In genomic region chr11:333616-334263, GRCh38 we compare ENCODE assay signal across 9 cellular contexts. TPM values are rescaled to one million over a fixed set of nuclear protein-coding genes. Genes with fewer than 3 reads are reported as not detected.
DNase-seq lines count a peak whose midpoint lies in the region; ATAC-seq, FAIRE-seq and TF ChIP-seq lines count a peak whose summit lies in the region.
"Not testable (repeated sequence)": the region's sequence is repeated elsewhere in the genome, so short reads cannot be mapped to it uniquely, and the experiment has no call there.
"Had no signal": no experiment of that assay in that cellular context is flagged by ENCODE, and none has a peak within 500 bp of the region (broad histone marks: within the 10 kb centered on the region; RNA-seq: fewer than 3 reads in every experiment).

No MANE protein-coding gene starts in this region.

- not testable (repeated sequence) for H3K79me2 ChIP-seq in GM23248 (ENCODE audit: insufficient read depth); OCI-LY7 (ENCODE audit: insufficient read depth, low read depth, low read length); HepG2 (ENCODE audit: insufficient read depth, low read length); neural progenitor cell (ENCODE audit: low read depth)

- DNase-seq in GM23248; OCI-LY7 (ENCODE audit: low spot score); right atrium auricular region (ENCODE audit: low spot score); HepG2 (ENCODE audit: low spot score); neural progenitor cell (ENCODE audit: low spot score): not testable (repeated sequence)
- DNase-seq in chondrocyte (ENCODE audit: low spot score), result peak; percentile 21

- H3F3A ChIP-seq in GM23248 (ENCODE audit: insufficient read depth), result not testable (repeated sequence)
- peaks cover 33% of the 10 kb centered on the region for H3F3A ChIP-seq in neural progenitor cell (ENCODE audit: low read depth)

- in situ Hi-C loops in GM23248 (cut with MboI); HepG2 (cut with HindIII; ENCODE audit: extremely low pct_ligation_motif_present, low pct_unique_long_range_greater_than_20kb): not testable (repeated sequence)

- H3K36me3 ChIP-seq in GM23248 (ENCODE audit: low read depth); OCI-LY7 (ENCODE audit: insufficient read depth, low read length); right atrium auricular region; HepG2 (replicated peaks in 1 of 2; ENCODE audit: control insufficient read depth in 1 of 2, insufficient read depth in 2 of 2, low read length in 2 of 2); neural progenitor cell; rectal smooth muscle tissue (ENCODE audit: control insufficient read depth, insufficient read depth, low read length): not testable (repeated sequence)

- H2AFZ ChIP-seq in GM23248 (peak overlapping the region; percentile 66), HepG2 (ENCODE audit: low read length) (peak overlapping the region; percentile 78), neural progenitor cell (replicated peaks) (peak overlapping the region; percentile 75)
- not testable (repeated sequence) for H2AFZ ChIP-seq in OCI-LY7 (ENCODE audit: low read length)

- H3K27me3 Mint-ChIP-seq in chondrocyte (ENCODE audit: low read depth), result not testable (repeated sequence)
- H3K27me3 Mint-ChIP-seq in neural progenitor cell (ENCODE audit: insufficient read depth, low read depth), result peaks cover 11% of the 10 kb centered on the region

- not testable (repeated sequence) for H4K20me1 ChIP-seq in GM23248 (ENCODE audit: insufficient read depth); OCI-LY7 (ENCODE audit: insufficient read depth, low read length); HepG2 (ENCODE audit: insufficient read depth, low read length); neural progenitor cell (ENCODE audit: low read depth)

- H3K36me3 Mint-ChIP-seq in chondrocyte (ENCODE audit: low read depth); neural progenitor cell: not testable (repeated sequence)

- POLR2A ChIA-PET in OCI-LY7 (lab: Charles Lee), result not testable (repeated sequence)
- POLR2A ChIA-PET in HepG2 (lab: Yijun Ruan, JAX), result interaction anchor here (1.0 to 1.2 kb wide), 3 partner anchors 15 to 22 kb away, joined by 3 to 4 read pairs (median 3); no protein-coding TSS in a partner anchor

- not testable (repeated sequence) for FAIRE-seq in HepG2 (lab: Jason Lieb, UNC)

- not testable (repeated sequence) for H3K9ac ChIP-seq in GM23248; HepG2 (ENCODE audit: insufficient read depth, low read depth, low read length); neural progenitor cell; rectal smooth muscle tissue (ENCODE audit: low read length)

- H3K9me2 ChIP-seq in GM23248 (ENCODE audit: insufficient read depth); OCI-LY7 (ENCODE audit: insufficient read depth, low read length): not testable (repeated sequence)

- H3K4me1 Mint-ChIP-seq in chondrocyte (ENCODE audit: low read depth), result peaks cover 22% of the 10 kb centered on the region
- peaks cover 57% of the 10 kb centered on the region for H3K4me1 Mint-ChIP-seq in neural progenitor cell

- intact Hi-C loops in OCI-LY7 (cut with micrococcal nuclease; ENCODE audit: unreplicated experiment); HepG2 (cut with micrococcal nuclease; ENCODE audit: unreplicated experiment): not testable (repeated sequence)

- H3K4me3 Mint-ChIP-seq in chondrocyte (ENCODE audit: unreplicated experiment), result not testable (repeated sequence)
- H3K4me3 Mint-ChIP-seq in neural progenitor cell, result peak overlapping the region; percentile 82

- not testable (repeated sequence) for H3K4me2 ChIP-seq in GM23248 (ENCODE audit: unreplicated experiment); OCI-LY7 (ENCODE audit: low read length); HepG2 (ENCODE audit: low read depth, low read length)
- H3K4me2 ChIP-seq in neural progenitor cell, result peak overlapping the region; percentile 74

- not testable (repeated sequence) for TF ChIP-seq POLR2A in HepG2 (IDR thresholded peaks at IDR 0.05; ENCODE audit: insufficient read depth in 1 of 2, low read depth in 2 of 2, low read length in 2 of 2)

- not testable (repeated sequence) for TF ChIP-seq RAD21 in HepG2 (CRISPR knock-in tag; IDR thresholded peaks at IDR 0.05)

- not testable (repeated sequence) for H3K9me3 ChIP-seq in GM23248 (ENCODE audit: low read depth); right atrium auricular region; HepG2 (ENCODE audit: low read length); neural progenitor cell (ENCODE audit: low read depth)
- H3K9me3 ChIP-seq in OCI-LY7 (ENCODE audit: low read length), result peaks cover 14% of the 10 kb centered on the region

- 78 to 82% methylated on average over 14 to 17 of the region's 17 CpGs for WGBS in GM23248 (ENCODE audit: low coverage in 1 of 2, low lambda C conversion rate in 2 of 2, missing lambda C conversion rate in 2 of 2), 2 experiments
- 76% methylated on average over 16 of the region's 17 CpGs for WGBS in HepG2 (ENCODE audit: low lambda C conversion rate)

- TF ChIP-seq EP300 in HepG2 (IDR thresholded peaks at IDR 0.05; ENCODE audit: low read depth in 2 of 2, low read length in 2 of 2); HepG2 (CRISPR knock-in tag; IDR thresholded peaks at IDR 0.05; ENCODE audit: borderline replicate concordance): not testable (repeated sequence)

- H3K4me3 ChIP-seq in GM23248; OCI-LY7 (ENCODE audit: low read depth, low read length, poor library complexity, severe bottlenecking); right atrium auricular region; HepG2 (replicated peaks in 1 of 3; ENCODE audit: insufficient read depth in 1 of 3, low read depth in 2 of 3, low read length in 3 of 3); rectal smooth muscle tissue (ENCODE audit: low read length): not testable (repeated sequence)
- peak overlapping the region; percentile 32 for H3K4me3 ChIP-seq in neural progenitor cell

- H3K27me3 ChIP-seq in GM23248 (replicated peaks; ENCODE audit: insufficient read depth); right atrium auricular region; neural progenitor cell; rectal smooth muscle tissue (ENCODE audit: control insufficient read depth, insufficient read depth, low read length): not testable (repeated sequence)
- peaks cover 0 to 13% of the 10 kb centered on the region in 2 experiments; a peak in 3 of 5 replicates for H3K27me3 ChIP-seq in HepG2 (ENCODE audit: control insufficient read depth in 1 of 2, insufficient read depth in 2 of 2, low read length in 2 of 2)

- not testable (repeated sequence) for TF ChIP-seq CTCF in OCI-LY7 (conservative IDR thresholded peaks at IDR 0.05; ENCODE audit: low read length); chondrocyte (IDR thresholded peaks at IDR 0.05); right atrium auricular region (IDR thresholded peaks at IDR 0.05); HepG2 (CRISPR knock-in tag; IDR thresholded peaks at IDR 0.05); neural progenitor cell (IDR thresholded peaks at IDR 0.05)

- not testable (repeated sequence) for BruUV-seq in OCI-LY7 (replicated peaks; lab: Mats Ljungman, UMichigan); HepG2 (replicated peaks; lab: Mats Ljungman, UMichigan)

- H3K27ac Mint-ChIP-seq in chondrocyte (ENCODE audit: unreplicated experiment), result not testable (repeated sequence)
- peak overlapping the region; percentile 97 for H3K27ac Mint-ChIP-seq in neural progenitor cell

- H3K4me1 ChIP-seq in GM23248 (ENCODE audit: insufficient read depth); rectal smooth muscle tissue (ENCODE audit: control insufficient read depth, insufficient read depth, low read length): not testable (repeated sequence)
- H3K4me1 ChIP-seq in OCI-LY7 (ENCODE audit: insufficient read depth, low read length, poor library complexity, severe bottlenecking) (peaks cover 78% of the 10 kb centered on the region), right atrium auricular region (peaks cover 0 to 27% of the 10 kb centered on the region in 2 donors), HepG2 (ENCODE audit: insufficient read depth, low read length) (peaks cover 41% of the 10 kb centered on the region), neural progenitor cell (peaks cover 37% of the 10 kb centered on the region)

- not testable (repeated sequence) for H3K9me3 Mint-ChIP-seq in chondrocyte (ENCODE audit: low read depth)
- peaks cover 25% of the 10 kb centered on the region for H3K9me3 Mint-ChIP-seq in neural progenitor cell

- ATAC-seq in HepG2, result not testable (repeated sequence)

- not testable (repeated sequence) for H3K27ac ChIP-seq in GM23248; HepG2 (ENCODE audit: extremely low read length, insufficient read depth, low read length)
- H3K27ac ChIP-seq in OCI-LY7 (ENCODE audit: low read depth, low read length, poor library complexity, severe bottlenecking) (peak overlapping the region; percentile 91), right atrium auricular region (peak overlapping the region; percentile 71 to 80), neural progenitor cell (peak overlapping the region; percentile 71), rectal smooth muscle tissue (ENCODE audit: low read depth, low read length) (peak overlapping the region; percentile 24)

- CTCF ChIA-PET in OCI-LY7 (lab: Charles Lee; ENCODE audit: unreplicated experiment); HepG2 (lab: Yijun Ruan, JAX; ENCODE audit: low intra/inter-chr PET ratio, low total read pairs): not testable (repeated sequence)

RNA-seq across cellular contexts. Expression of gene IFITM3, which starts 13.1 kb away (rescaled TPM):
- 62.5 and 158 TPM in 2 replicates for total RNA-seq in GM23248 (2014; rRNA removed; shearing (Covaris generic))
- polyA plus RNA-seq in GM23248 (2016; fragmentation: Nextera tagmentation; extraction: Ambion mirVana) (1,892 and 1,917 TPM in 2 replicates), HepG2 (2011; rRNA removed) (163 and 182 TPM in 2 replicates)
- 0.95 and 1.5 TPM in 2 replicates for total RNA-seq in OCI-LY7 (2014; rRNA removed; shearing (Covaris generic))
- total RNA-seq in OCI-LY7 (2022) (1.5 and 2.2 TPM in 2 replicates), chondrocyte (377 to 394 TPM (median 392 TPM) in 3 replicates), right atrium auricular region (100 to 1,000 TPM; 156 to 372 TPM), HepG2 (2016; rRNA removed; fragmentation: Illumina TruSeq; extraction: Trizol) (30.0 and 52.6 TPM in 2 replicates), neural progenitor cell (ENCODE audit: low replicate concordance) (19.8 and 61.7 TPM in 2 replicates)
- total RNA-seq in HepG2 (2016; cell fraction: cytosol; rRNA removed; fragmentation: Illumina TruSeq; extraction: Trizol; ENCODE audit: low read depth), result 16.1 and 19.2 TPM in 2 replicates
- 27.9 and 45.1 TPM in 2 replicates for total RNA-seq in HepG2 (2016; cell fraction: insoluble cytoplasmic fraction; rRNA removed; fragmentation: Illumina TruSeq; extraction: Trizol)
- total RNA-seq in HepG2 (2016; cell fraction: membrane; rRNA removed; fragmentation: Illumina TruSeq; extraction: Trizol), result 15.2 and 16.4 TPM in 2 replicates
- 36.7 and 42.1 TPM in 2 replicates for total RNA-seq in HepG2 (2016; cell fraction: nucleus; rRNA removed; fragmentation: Illumina TruSeq; extraction: Trizol)
- polyA plus RNA-seq in HepG2 (2011; cell fraction: cytosol; rRNA removed), result 316 and 459 TPM in 2 replicates
- polyA plus RNA-seq in HepG2 (2011; cell fraction: nucleus; rRNA removed), result 94.3 and 120 TPM in 2 replicates
- polyA plus RNA-seq in HepG2 (2012), result 183 and 441 TPM in 2 replicates
- polyA plus RNA-seq in HepG2 (2016; cell fraction: cytosol; fragmentation: Illumina TruSeq; extraction: Trizol; ENCODE audit: low read depth), result 87.8 and 96.5 TPM in 2 replicates
- 109 and 136 TPM in 2 replicates for polyA plus RNA-seq in HepG2 (2016; cell fraction: insoluble cytoplasmic fraction; fragmentation: Illumina TruSeq; extraction: Trizol; ENCODE audit: low read depth)
- polyA plus RNA-seq in HepG2 (2016; cell fraction: membrane; fragmentation: Illumina TruSeq; extraction: Trizol; ENCODE audit: low read depth), result 64.1 and 65.9 TPM in 2 replicates
- polyA plus RNA-seq in HepG2 (2016; cell fraction: nucleus; fragmentation: Illumina TruSeq; extraction: Trizol; ENCODE audit: insufficient read depth, low read depth), result 219 and 229 TPM in 2 replicates
- 405 and 668 TPM in 2 replicates for polyA minus RNA-seq in HepG2 (2011; rRNA and poly(A)+ RNA removed; ENCODE audit: low replicate concordance)
- 180 and 184 TPM in 2 replicates for polyA minus RNA-seq in HepG2 (2011; cell fraction: cytosol; rRNA and poly(A)+ RNA removed)
- polyA minus RNA-seq in HepG2 (2011; cell fraction: nucleus; rRNA and poly(A)+ RNA removed), result 31.3 and 46.7 TPM in 2 replicates

RNA-seq across cellular contexts. Expression of gene IFITM1, which starts 19.9 kb away (rescaled TPM):
- 72.7 and 77.3 TPM in 2 replicates for total RNA-seq in GM23248 (2014; rRNA removed; shearing (Covaris generic))
- polyA plus RNA-seq in GM23248 (2016; fragmentation: Nextera tagmentation; extraction: Ambion mirVana) (180 and 187 TPM in 2 replicates), HepG2 (2011; rRNA removed) (11.1 and 18.7 TPM in 2 replicates)
- total RNA-seq in OCI-LY7 (2014; rRNA removed; shearing (Covaris generic)), result 30.3 and 36.4 TPM in 2 replicates
- total RNA-seq in OCI-LY7 (2022) (72.4 TPM in 2 replicates), chondrocyte (1.0 to 3.3 TPM (median 1.6 TPM) in 3 replicates), right atrium auricular region (100 to 1,000 TPM in 1 of 2 donors, 10 to 100 TPM in 1; 82.3 to 241 TPM), HepG2 (2016; rRNA removed; fragmentation: Illumina TruSeq; extraction: Trizol) (0.38 TPM in 1 of 2 replicates, not detected in the other), neural progenitor cell (ENCODE audit: low replicate concordance) (13.3 and 48.6 TPM in 2 replicates)
- total RNA-seq in HepG2 (2016; cell fraction: cytosol; rRNA removed; fragmentation: Illumina TruSeq; extraction: Trizol; ENCODE audit: low read depth), result not detected in 2 replicates
- total RNA-seq in HepG2 (2016; cell fraction: insoluble cytoplasmic fraction; rRNA removed; fragmentation: Illumina TruSeq; extraction: Trizol), result 0.24 TPM in 1 of 2 replicates, not detected in the other
- 0.34 TPM in 1 of 2 replicates, not detected in the other for total RNA-seq in HepG2 (2016; cell fraction: membrane; rRNA removed; fragmentation: Illumina TruSeq; extraction: Trizol)
- not detected in 2 replicates for total RNA-seq in HepG2 (2016; cell fraction: nucleus; rRNA removed; fragmentation: Illumina TruSeq; extraction: Trizol)
- polyA plus RNA-seq in HepG2 (2011; cell fraction: cytosol; rRNA removed), result 15.6 and 17.2 TPM in 2 replicates
- polyA plus RNA-seq in HepG2 (2011; cell fraction: nucleus; rRNA removed), result 4.5 and 6.7 TPM in 2 replicates
- 5.0 and 18.1 TPM in 2 replicates for polyA plus RNA-seq in HepG2 (2012)
- polyA plus RNA-seq in HepG2 (2016; cell fraction: cytosol; fragmentation: Illumina TruSeq; extraction: Trizol; ENCODE audit: low read depth), result 0.40 and 0.62 TPM in 2 replicates
- not detected in 2 replicates for polyA plus RNA-seq in HepG2 (2016; cell fraction: insoluble cytoplasmic fraction; fragmentation: Illumina TruSeq; extraction: Trizol; ENCODE audit: low read depth)
- 0.41 TPM in 1 of 2 replicates, not detected in the other for polyA plus RNA-seq in HepG2 (2016; cell fraction: membrane; fragmentation: Illumina TruSeq; extraction: Trizol; ENCODE audit: low read depth)
- 0.85 and 1.3 TPM in 2 replicates for polyA plus RNA-seq in HepG2 (2016; cell fraction: nucleus; fragmentation: Illumina TruSeq; extraction: Trizol; ENCODE audit: insufficient read depth, low read depth)
- 15.4 and 536 TPM in 2 replicates for polyA minus RNA-seq in HepG2 (2011; rRNA and poly(A)+ RNA removed; ENCODE audit: low replicate concordance)
- 4.5 and 5.8 TPM in 2 replicates for polyA minus RNA-seq in HepG2 (2011; cell fraction: cytosol; rRNA and poly(A)+ RNA removed)
- polyA minus RNA-seq in HepG2 (2011; cell fraction: nucleus; rRNA and poly(A)+ RNA removed), result 1.5 and 2.7 TPM in 2 replicates

RNA-seq across cellular contexts. Expression of gene IFITM2, which starts 26.1 kb away (rescaled TPM):
- total RNA-seq in GM23248 (2014; rRNA removed; shearing (Covaris generic)), result 75.2 and 104 TPM in 2 replicates
- polyA plus RNA-seq in GM23248 (2016; fragmentation: Nextera tagmentation; extraction: Ambion mirVana) (1,025 and 1,029 TPM in 2 replicates), HepG2 (2011; rRNA removed) (267 and 289 TPM in 2 replicates)
- 9.5 and 22.1 TPM in 2 replicates for total RNA-seq in OCI-LY7 (2014; rRNA removed; shearing (Covaris generic))
- total RNA-seq in OCI-LY7 (2022) (110 and 117 TPM in 2 replicates), chondrocyte (100 to 109 TPM (median 107 TPM) in 3 replicates), right atrium auricular region (100 to 1,000 TPM; 120 to 296 TPM), HepG2 (2016; rRNA removed; fragmentation: Illumina TruSeq; extraction: Trizol) (10.4 and 13.8 TPM in 2 replicates), neural progenitor cell (ENCODE audit: low replicate concordance) (10.5 and 63.9 TPM in 2 replicates)
- 4.6 and 5.5 TPM in 2 replicates for total RNA-seq in HepG2 (2016; cell fraction: cytosol; rRNA removed; fragmentation: Illumina TruSeq; extraction: Trizol; ENCODE audit: low read depth)
- 11.6 and 12.1 TPM in 2 replicates for total RNA-seq in HepG2 (2016; cell fraction: insoluble cytoplasmic fraction; rRNA removed; fragmentation: Illumina TruSeq; extraction: Trizol)
- total RNA-seq in HepG2 (2016; cell fraction: membrane; rRNA removed; fragmentation: Illumina TruSeq; extraction: Trizol), result 5.2 and 7.6 TPM in 2 replicates
- total RNA-seq in HepG2 (2016; cell fraction: nucleus; rRNA removed; fragmentation: Illumina TruSeq; extraction: Trizol), result 6.0 and 9.0 TPM in 2 replicates
- polyA plus RNA-seq in HepG2 (2011; cell fraction: cytosol; rRNA removed), result 371 and 454 TPM in 2 replicates
- 88.0 and 115 TPM in 2 replicates for polyA plus RNA-seq in HepG2 (2011; cell fraction: nucleus; rRNA removed)
- 111 and 258 TPM in 2 replicates for polyA plus RNA-seq in HepG2 (2012)
- 23.4 and 27.5 TPM in 2 replicates for polyA plus RNA-seq in HepG2 (2016; cell fraction: cytosol; fragmentation: Illumina TruSeq; extraction: Trizol; ENCODE audit: low read depth)
- polyA plus RNA-seq in HepG2 (2016; cell fraction: insoluble cytoplasmic fraction; fragmentation: Illumina TruSeq; extraction: Trizol; ENCODE audit: low read depth), result 52.2 and 56.6 TPM in 2 replicates
- 26.5 and 30.4 TPM in 2 replicates for polyA plus RNA-seq in HepG2 (2016; cell fraction: membrane; fragmentation: Illumina TruSeq; extraction: Trizol; ENCODE audit: low read depth)
- 46.2 and 58.7 TPM in 2 replicates for polyA plus RNA-seq in HepG2 (2016; cell fraction: nucleus; fragmentation: Illumina TruSeq; extraction: Trizol; ENCODE audit: insufficient read depth, low read depth)
- polyA minus RNA-seq in HepG2 (2011; rRNA and poly(A)+ RNA removed; ENCODE audit: low replicate concordance), result 409 and 521 TPM in 2 replicates
- 52.0 and 52.6 TPM in 2 replicates for polyA minus RNA-seq in HepG2 (2011; cell fraction: cytosol; rRNA and poly(A)+ RNA removed)
- polyA minus RNA-seq in HepG2 (2011; cell fraction: nucleus; rRNA and poly(A)+ RNA removed), result 21.9 and 27.4 TPM in 2 replicates

RNA-seq across cellular contexts. Expression of gene IFITM5, which starts 34.4 kb away (rescaled TPM):
- total RNA-seq in GM23248 (2014; rRNA removed; shearing (Covaris generic)), result not detected in 2 replicates
- not detected in 2 replicates for polyA plus RNA-seq in GM23248 (2016; fragmentation: Nextera tagmentation; extraction: Ambion mirVana)
- not detected in 2 replicates for total RNA-seq in OCI-LY7 (2014; rRNA removed; shearing (Covaris generic))
- not detected in 2 replicates for total RNA-seq in OCI-LY7 (2022)
- total RNA-seq in chondrocyte, result not detected in 3 replicates
- not detected for total RNA-seq in right atrium auricular region
- not detected in 2 replicates for total RNA-seq in HepG2 (2016; rRNA removed; fragmentation: Illumina TruSeq; extraction: Trizol)
- not detected in 2 replicates for total RNA-seq in HepG2 (2016; cell fraction: cytosol; rRNA removed; fragmentation: Illumina TruSeq; extraction: Trizol; ENCODE audit: low read depth)
- total RNA-seq in HepG2 (2016; cell fraction: insoluble cytoplasmic fraction; rRNA removed; fragmentation: Illumina TruSeq; extraction: Trizol), result not detected in 2 replicates
- total RNA-seq in HepG2 (2016; cell fraction: membrane; rRNA removed; fragmentation: Illumina TruSeq; extraction: Trizol), result not detected in 2 replicates
- total RNA-seq in HepG2 (2016; cell fraction: nucleus; rRNA removed; fragmentation: Illumina TruSeq; extraction: Trizol), result not detected in 2 replicates
- polyA plus RNA-seq in HepG2 (2011; rRNA removed), result not detected in 2 replicates
- polyA plus RNA-seq in HepG2 (2011; cell fraction: cytosol; rRNA removed), result not detected in 2 replicates
- polyA plus RNA-seq in HepG2 (2011; cell fraction: nucleus; rRNA removed), result not detected in 2 replicates
- polyA plus RNA-seq in HepG2 (2012), result not detected in 2 replicates
- polyA plus RNA-seq in HepG2 (2016; cell fraction: cytosol; fragmentation: Illumina TruSeq; extraction: Trizol; ENCODE audit: low read depth), result not detected in 2 replicates
- not detected in 2 replicates for polyA plus RNA-seq in HepG2 (2016; cell fraction: insoluble cytoplasmic fraction; fragmentation: Illumina TruSeq; extraction: Trizol; ENCODE audit: low read depth)
- polyA plus RNA-seq in HepG2 (2016; cell fraction: membrane; fragmentation: Illumina TruSeq; extraction: Trizol; ENCODE audit: low read depth), result not detected in 2 replicates
- not detected in 2 replicates for polyA plus RNA-seq in HepG2 (2016; cell fraction: nucleus; fragmentation: Illumina TruSeq; extraction: Trizol; ENCODE audit: insufficient read depth, low read depth)
- polyA minus RNA-seq in HepG2 (2011; rRNA and poly(A)+ RNA removed; ENCODE audit: low replicate concordance), result not detected in 2 replicates
- not detected in 2 replicates for polyA minus RNA-seq in HepG2 (2011; cell fraction: cytosol; rRNA and poly(A)+ RNA removed)
- polyA minus RNA-seq in HepG2 (2011; cell fraction: nucleus; rRNA and poly(A)+ RNA removed), result not detected in 2 replicates
- total RNA-seq in neural progenitor cell (ENCODE audit: low replicate concordance), result not detected in 2 replicates
- total RNA-seq: CD4-positive, alpha-beta memory T cell; M059J had no signal
- polyA plus RNA-seq: CD4-positive, alpha-beta memory T cell had no signal

RNA-seq across cellular contexts. Expression of gene B4GALNT4, which starts 35.6 kb away (rescaled TPM):
- 16.5 and 24.7 TPM in 2 replicates for total RNA-seq in GM23248 (2014; rRNA removed; shearing (Covaris generic))
- polyA plus RNA-seq in GM23248 (2016; fragmentation: Nextera tagmentation; extraction: Ambion mirVana), result 1.9 and 2.3 TPM in 2 replicates
- not detected in 2 replicates for total RNA-seq in OCI-LY7 (2014; rRNA removed; shearing (Covaris generic))
- not detected in 2 replicates for total RNA-seq in OCI-LY7 (2022)
- 37.0 to 39.1 TPM (median 37.2 TPM) in 3 replicates for total RNA-seq in chondrocyte
- under 1 TPM in 1 of 2 donors, not detected in 1; 0.39 TPM for total RNA-seq in right atrium auricular region
- 24.8 and 50.1 TPM in 2 replicates for total RNA-seq in HepG2 (2016; rRNA removed; fragmentation: Illumina TruSeq; extraction: Trizol)
- 13.7 and 15.2 TPM in 2 replicates for total RNA-seq in HepG2 (2016; cell fraction: cytosol; rRNA removed; fragmentation: Illumina TruSeq; extraction: Trizol; ENCODE audit: low read depth)
- total RNA-seq in HepG2 (2016; cell fraction: insoluble cytoplasmic fraction; rRNA removed; fragmentation: Illumina TruSeq; extraction: Trizol), result 20.5 and 56.5 TPM in 2 replicates
- total RNA-seq in HepG2 (2016; cell fraction: membrane; rRNA removed; fragmentation: Illumina TruSeq; extraction: Trizol), result 36.4 and 42.9 TPM in 2 replicates
- total RNA-seq in HepG2 (2016; cell fraction: nucleus; rRNA removed; fragmentation: Illumina TruSeq; extraction: Trizol), result 47.2 and 48.9 TPM in 2 replicates
- 30.5 and 34.4 TPM in 2 replicates for polyA plus RNA-seq in HepG2 (2011; rRNA removed)
- polyA plus RNA-seq in HepG2 (2011; cell fraction: cytosol; rRNA removed), result 18.4 and 40.1 TPM in 2 replicates
- 268 and 442 TPM in 2 replicates for polyA plus RNA-seq in HepG2 (2011; cell fraction: nucleus; rRNA removed)
- polyA plus RNA-seq in HepG2 (2012), result 19.2 and 34.3 TPM in 2 replicates
- polyA plus RNA-seq in HepG2 (2016; cell fraction: cytosol; fragmentation: Illumina TruSeq; extraction: Trizol; ENCODE audit: low read depth), result 11.8 and 14.2 TPM in 2 replicates
- polyA plus RNA-seq in HepG2 (2016; cell fraction: insoluble cytoplasmic fraction; fragmentation: Illumina TruSeq; extraction: Trizol; ENCODE audit: low read depth), result 26.0 and 28.4 TPM in 2 replicates
- 26.2 and 30.9 TPM in 2 replicates for polyA plus RNA-seq in HepG2 (2016; cell fraction: membrane; fragmentation: Illumina TruSeq; extraction: Trizol; ENCODE audit: low read depth)
- polyA plus RNA-seq in HepG2 (2016; cell fraction: nucleus; fragmentation: Illumina TruSeq; extraction: Trizol; ENCODE audit: insufficient read depth, low read depth), result 152 and 159 TPM in 2 replicates
- polyA minus RNA-seq in HepG2 (2011; rRNA and poly(A)+ RNA removed; ENCODE audit: low replicate concordance), result 0.07 and 19.7 TPM in 2 replicates
- polyA minus RNA-seq in HepG2 (2011; cell fraction: cytosol; rRNA and poly(A)+ RNA removed), result 10.4 and 11.1 TPM in 2 replicates
- polyA minus RNA-seq in HepG2 (2011; cell fraction: nucleus; rRNA and poly(A)+ RNA removed), result 16.9 and 22.4 TPM in 2 replicates
- 16.4 and 110 TPM in 2 replicates for total RNA-seq in neural progenitor cell (ENCODE audit: low replicate concordance)
- polyA plus RNA-seq: CD4-positive, alpha-beta memory T cell had no signal
